ENCODE assay signal across 20 cellular contexts in genomic region chr19:40862333-40862732, GRCh38. TPM values are rescaled to one million over a fixed set of nuclear protein-coding genes. Genes with fewer than 3 reads are reported as not detected.
DNase-seq lines count a peak whose midpoint lies in the region; ATAC-seq and TF ChIP-seq lines count a peak whose summit lies in the region.
"Had no signal": no experiment of that assay in that cellular context is flagged by ENCODE, and none has a peak within 500 bp of the region (broad histone marks: within the 10 kb centered on the region; RNA-seq: fewer than 3 reads in every experiment).

No MANE protein-coding gene starts in this region.

- TF ChIP-seq CTCF in foreskin fibroblast (IDR thresholded peaks at IDR 0.05; ENCODE audit: low read depth, low read length) = peak; percentile 2
- TF ChIP-seq CTCF in thoracic aorta (IDR thresholded peaks at IDR 0.05) = peak; percentile 9

- H3K9me3 ChIP-seq in thoracic aorta = no peaks in the 10 kb centered on the region
- H3K9me3 ChIP-seq: BLaER1, SJSA1 had no signal

- no peak overlapping the region for H3K4me3 ChIP-seq in foreskin fibroblast (ENCODE audit: low read depth in 1 of 2, low read length in 2 of 2)
- H3K4me3 ChIP-seq in thoracic aorta = no peak overlapping the region
- H3K4me3 ChIP-seq: BLaER1, GM12878, SJSA1 had no signal

- no peak for ATAC-seq in thoracic aorta (ENCODE audit: insufficient number of reproducible peaks, low FRiP score, low read depth)
- no peak for ATAC-seq in activated CD4-positive, CD25-positive, alpha-beta regulatory T cell treated with anti-CD3 and anti-CD28 coated beads, Interleukin-2, amount 50 U/mL, for 24 hours
- ATAC-seq in GM21528 (IDR thresholded peaks at IDR 0.05; ENCODE audit: low FRiP score, unreplicated experiment) = no peak
- ATAC-seq: GM12878 had no signal

- H3K4me1 ChIP-seq in thoracic aorta (ENCODE audit: control insufficient read depth in 1 of 2, low read depth in 2 of 2) = no peaks in the 10 kb centered on the region
- H3K4me1 ChIP-seq: BLaER1, SJSA1 had no signal

- H3K27ac ChIP-seq in thoracic aorta = no peak overlapping the region
- H3K27ac ChIP-seq: BLaER1, SJSA1 had no signal

- H3K36me3 ChIP-seq in thoracic aorta = no peaks in the 10 kb centered on the region
- H3K36me3 ChIP-seq: BLaER1, SJSA1 had no signal

- H3K27me3 ChIP-seq in thoracic aorta (replicated peaks; ENCODE audit: insufficient read depth) = no peaks in the 10 kb centered on the region
- H3K27me3 ChIP-seq: BLaER1 had no signal

- DNase-seq in Daoy (ENCODE audit: low read depth) = peak; percentile 27
- DNase-seq in HuH-7 (ENCODE audit: low spot score) = peak; percentile 31
- DNase-seq in foreskin fibroblast = peak in 1 of 2 donors; percentile 2
- no peak for DNase-seq in thoracic aorta (ENCODE audit: low spot score)
- DNase-seq in iPS-NIHi7 (ENCODE audit: extremely low spot score) = no peak
- DNase-seq: CD8-positive, alpha-beta memory T cell; DMS79 treated with DMSO at 0.1 percent for 48 hours; GDM1; GOT3; IMR-90; Kasumi-1; MM.1S; NCI-H187 treated with DMSO at 0.1 percent for 48 hours; NCI-H446 treated with DMSO at 0.1 percent for 48 hours; NCI-H748 treated with DMSO at 0.1 percent for 48 hours had no signal

RNA-seq across cellular contexts. Expression of gene CYP2A6, which starts 12.1 kb away (rescaled TPM):
- not detected in 2 replicates for total RNA-seq in Daoy (2014; rRNA removed; shearing (Covaris generic))
- total RNA-seq in thoracic aorta = not detected
- total RNA-seq: CD8-positive, alpha-beta memory T cell; IMR-90; SJSA1 had no signal

RNA-seq across cellular contexts. Expression of gene CYP2A7, which starts 19.7 kb away (rescaled TPM):
- not detected in 2 replicates for total RNA-seq in Daoy (2014; rRNA removed; shearing (Covaris generic))
- not detected for total RNA-seq in thoracic aorta
- total RNA-seq: CD8-positive, alpha-beta memory T cell; GM12878; IMR-90; SJSA1 had no signal

Comparison
In these comparisons a context has a peak if more than half of its experiments do, and no peak if none do; other contexts are left out.
1. DNase-seq: peak in Daoy (single experiment) and HuH-7 (single experiment); none in thoracic aorta (single experiment) and iPS-NIHi7 (single experiment).